16 cellular contexts compared by ENCODE assay signal in genomic region chr6:129416337-129416990, GRCh38.
"Had no signal": no experiment of that assay in that cellular context is flagged by ENCODE, and none has a peak within 500 bp of the region (broad histone marks: within the 10 kb centered on the region; RNA-seq: fewer than 3 reads in every experiment).

No MANE protein-coding gene starts in this region.

- ATAC-seq: activated CD8-positive, alpha-beta T cell treated with anti-CD3 and anti-CD28 coated beads for 36 hours; activated naive CD4-positive, alpha-beta T cell treated with anti-CD3 and anti-CD28 coated beads, Interleukin-2, amount 50 U/mL, for 72 hours; activated T-cell treated with anti-CD3 and anti-CD28 coated beads, Interleukin-2, amount 50 U/mL, for 4 hours; effector memory CD8-positive, alpha-beta T cell had no signal

- DNase-seq: activated B cell treated with CpG ODN at 0.5 μM for 24 hours; activated CD4-positive, alpha-beta T cell treated with anti-CD3 and anti-CD28 coated beads for 48 hours; activated CD8-positive, alpha-beta T cell treated with anti-CD3 and anti-CD28 coated beads for 36 hours; activated effector memory CD4-positive, alpha-beta T cell treated with anti-CD3 and anti-CD28 coated beads, Interleukin-2, amount 50 U/mL, for 16 hours; activated T-cell treated with anti-CD3 and anti-CD28 coated beads, Interleukin-2, amount 50 U/mL, for 4 hours; amygdala; brain microvascular endothelial cell; dermis blood vessel endothelial cell; effector memory CD8-positive, alpha-beta T cell; nephron progenitor cell; SJCRH30; stimulated activated CD4-positive, alpha-beta T cell treated with anti-CD3 and anti-CD28 coated beads, Interleukin-2, amount 100 ng/mL, for 48 hours; stimulated activated naive CD4-positive, alpha-beta T cell; T-helper 2 cell had no signal

- H3K4me3 ChIP-seq: SJCRH30 had no signal

- H3K9me3 ChIP-seq: SJCRH30 had no signal

- H3K27ac ChIP-seq: brain microvascular endothelial cell, SJCRH30 had no signal

- H3K4me1 ChIP-seq: SJCRH30 had no signal

- H3K4me3 Mint-ChIP-seq: activated B cell treated with CpG ODN at 0.5 μM for 24 hours; activated CD8-positive, alpha-beta T cell treated with anti-CD3 and anti-CD28 coated beads for 36 hours; activated T-cell treated with anti-CD3 and anti-CD28 coated beads, Interleukin-2, amount 50 U/mL, for 4 hours; effector memory CD8-positive, alpha-beta T cell; nephron progenitor cell; type B pancreatic cell had no signal

- H3K27me3 Mint-ChIP-seq: activated CD8-positive, alpha-beta T cell treated with anti-CD3 and anti-CD28 coated beads for 36 hours; effector memory CD8-positive, alpha-beta T cell; type B pancreatic cell had no signal

- H3K27ac Mint-ChIP-seq: activated B cell treated with CpG ODN at 0.5 μM for 24 hours; activated CD8-positive, alpha-beta T cell treated with anti-CD3 and anti-CD28 coated beads for 36 hours; effector memory CD8-positive, alpha-beta T cell; nephron progenitor cell; type B pancreatic cell had no signal

- H3K36me3 Mint-ChIP-seq: activated naive CD4-positive, alpha-beta T cell treated with anti-CD3 and anti-CD28 coated beads, Interleukin-2, amount 50 U/mL, for 72 hours; type B pancreatic cell had no signal

- H3K9me3 Mint-ChIP-seq: activated B cell treated with CpG ODN at 0.5 μM for 24 hours; activated CD8-positive, alpha-beta T cell treated with anti-CD3 and anti-CD28 coated beads for 36 hours; activated naive CD4-positive, alpha-beta T cell treated with anti-CD3 and anti-CD28 coated beads, Interleukin-2, amount 50 U/mL, for 72 hours; activated T-cell treated with anti-CD3 and anti-CD28 coated beads, Interleukin-2, amount 50 U/mL, for 4 hours; effector memory CD8-positive, alpha-beta T cell; nephron progenitor cell; type B pancreatic cell had no signal

- H3K36me3 ChIP-seq: brain microvascular endothelial cell, SJCRH30 had no signal

- H3K27me3 ChIP-seq: brain microvascular endothelial cell, SJCRH30 had no signal

- H3K4me1 Mint-ChIP-seq: activated B cell treated with CpG ODN at 0.5 μM for 24 hours, nephron progenitor cell had no signal
